ENCODE assay signal across 1 cellular context in genomic region chr14:92407395-92407794, GRCh38.
TF ChIP-seq lines count a peak whose summit lies in the region.

No MANE protein-coding gene starts in this region.

TF ChIP-seq in HepG2, 621 proteins besides CTCF, POLR2A, EP300 and RAD21:
- TF ChIP-seq ZNF687 (CRISPR knock-in tag; IDR thresholded peaks at IDR 0.05) = no peak
- no peak for TF ChIP-seq SRF (IDR thresholded peaks at IDR 0.05; ENCODE audit: low read depth, low read length)
- no peak for TF ChIP-seq PCBP1 (IDR thresholded peaks at IDR 0.05; ENCODE audit: borderline replicate concordance, low read depth, low read length)
- no peak for TF ChIP-seq ZNF557 (CRISPR knock-in tag; IDR thresholded peaks at IDR 0.05)
